Comparison of ENCODE assay signal across 3 cellular contexts in the genomic region with DNA sequence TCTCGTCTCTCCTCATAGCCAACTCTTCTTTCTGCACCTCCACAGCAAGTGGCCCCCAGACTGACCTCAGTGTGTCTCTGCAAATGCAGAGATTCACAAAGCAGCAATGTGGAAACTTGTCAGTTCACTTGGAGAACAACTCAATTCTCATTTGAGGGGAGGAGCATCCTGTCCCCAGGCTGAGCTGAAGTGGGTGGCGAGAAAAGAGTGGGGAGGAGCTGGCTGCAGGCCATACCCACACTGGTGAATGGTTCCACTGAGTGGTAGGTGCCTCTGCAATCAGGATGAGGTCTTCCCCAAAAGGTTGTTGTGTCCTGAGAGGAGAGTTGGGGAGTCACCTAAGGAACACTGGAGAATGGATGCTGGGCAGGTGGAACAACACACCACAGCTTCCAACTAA.
TF ChIP-seq lines count a peak whose summit lies in the region.

No MANE protein-coding gene starts in this region.

TF ChIP-seq in HEK293, 187 proteins besides CTCF, POLR2A, EP300 and RAD21 (continued from another document):
- TF ChIP-seq ZFHX2 (tag by site-specific recombination; conservative IDR thresholded peaks at IDR 0.05), result peak; percentile 62
- no peak for TF ChIP-seq ZNF660 (tag by site-specific recombination; IDR thresholded peaks at IDR 0.05)
- no peak for TF ChIP-seq ZNF830 (tag by site-specific recombination; IDR thresholded peaks at IDR 0.05; ENCODE audit: low read depth)

TF ChIP-seq in H1, 55 proteins besides CTCF, POLR2A, EP300 and RAD21 (continued from another document):
- no peak for TF ChIP-seq TCF12 (IDR thresholded peaks at IDR 0.05; ENCODE audit: low read depth, low read length)
- TF ChIP-seq YY1 (IDR thresholded peaks at IDR 0.05; ENCODE audit: low read depth, low read length), result no peak
- no peak for TF ChIP-seq JUND (IDR thresholded peaks at IDR 0.05; ENCODE audit: low read length)
- TF ChIP-seq CTBP2 (IDR thresholded peaks at IDR 0.05; ENCODE audit: borderline replicate concordance, insufficient read depth, insufficient read length, low read length), result no peak
- no peak for TF ChIP-seq SIX5 (IDR thresholded peaks at IDR 0.05; ENCODE audit: low read depth, low read length)
- no peak for TF ChIP-seq ZNF274 (IDR thresholded peaks at IDR 0.05; ENCODE audit: borderline replicate concordance, extremely low read depth, low read length)
- TF ChIP-seq FOSL1 (IDR thresholded peaks at IDR 0.05; ENCODE audit: insufficient read depth, low read depth, low read length), result no peak
- TF ChIP-seq GABPA (IDR thresholded peaks at IDR 0.05; ENCODE audit: borderline replicate concordance, insufficient read depth, low read length), result no peak
- TF ChIP-seq SP2 (IDR thresholded peaks at IDR 0.05; ENCODE audit: low read length), result no peak
- no peak for TF ChIP-seq MAFK (IDR thresholded peaks at IDR 0.05; ENCODE audit: low read depth, low read length)
- TF ChIP-seq EGR1 (IDR thresholded peaks at IDR 0.05; ENCODE audit: borderline replicate concordance, low read depth, low read length), result no peak
- no peak for TF ChIP-seq TAF7 (optimal IDR thresholded peaks at IDR 0.05; ENCODE audit: borderline replicate concordance, low read depth, low read length)

TF ChIP-seq in GM12891, 5 proteins besides CTCF, POLR2A, EP300 and RAD21 (continued from another document):
- TF ChIP-seq POLR2AphosphoS5 (IDR thresholded peaks at IDR 0.05; ENCODE audit: low read depth, low read length) (no peak), TAF1 (IDR thresholded peaks at IDR 0.05; ENCODE audit: low read depth, low read length) (no peak), PAX5 (IDR thresholded peaks at IDR 0.05; ENCODE audit: insufficient read depth, low read length, severe bottlenecking) (no peak), POU2F2 (IDR thresholded peaks at IDR 0.05; ENCODE audit: low read depth, low read length) (no peak)
